ENCODE assay signal across 1 cellular context in the genomic region with DNA sequence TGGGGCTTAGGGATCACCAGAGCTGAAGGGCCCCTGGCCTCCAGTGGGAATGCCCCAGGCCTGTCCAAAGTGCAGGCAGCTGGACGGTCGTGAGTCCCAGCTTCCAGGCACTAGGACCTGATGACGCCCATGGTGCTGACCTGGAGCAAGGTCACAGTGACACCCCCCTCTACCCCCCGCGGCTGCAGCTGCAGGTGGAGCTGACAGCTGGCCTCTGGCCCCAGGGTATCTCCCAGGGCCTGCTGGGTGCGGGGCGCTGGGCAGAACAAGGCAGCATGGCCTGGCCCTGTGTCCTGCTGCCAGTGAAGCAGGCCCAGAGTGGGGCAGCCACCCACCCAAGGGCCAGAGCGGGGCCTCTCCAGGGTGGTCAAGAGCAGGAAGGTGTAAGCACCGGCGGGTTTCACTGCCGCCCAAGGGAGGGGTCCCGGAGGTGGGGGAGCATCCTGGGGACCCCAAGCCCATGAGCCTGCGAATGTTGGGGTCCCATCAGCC.
TF ChIP-seq lines count a peak whose summit lies in the region.

No MANE protein-coding gene starts in this region.

TF ChIP-seq in K562, 482 proteins besides CTCF, POLR2A, EP300 and RAD21 (continues in another document):
- TF ChIP-seq NR2C2 (CRISPR knock-in tag; IDR thresholded peaks at IDR 0.05) (no peak; the same call in 1 of the 2 replicates), NR2C2 (tag; IDR thresholded peaks at IDR 0.05) (peak; percentile 58), GATAD2A (IDR thresholded peaks at IDR 0.05) (no peak), CBFA2T2 (conservative IDR thresholded peaks at IDR 0.05) (peak; percentile 71), TRIM24 (IDR thresholded peaks at IDR 0.05) (no peak), JUND (IDR thresholded peaks at IDR 0.05; ENCODE audit: borderline replicate concordance, low read depth, low read length) (peak; percentile 7; the same call in 1 of the 2 replicates), JUND (tag; IDR thresholded peaks at IDR 0.05; ENCODE audit: borderline replicate concordance, low read depth, low read length) (no peak), PHB2 (IDR thresholded peaks at IDR 0.05; ENCODE audit: low read depth) (0 out of 2 replicates have a peak, but pooled peaks have one; percentile 8), PCBP2 (IDR thresholded peaks at IDR 0.05; ENCODE audit: low read depth, low read length, poor library complexity, severe bottlenecking) (no peak), SIX5 (IDR thresholded peaks at IDR 0.05; ENCODE audit: borderline replicate concordance in 1 of 2, insufficient read depth in 1 of 2, low read depth in 1 of 2, low read length in 2 of 2) (no peak), STAG1 (CRISPR knock-in tag; IDR thresholded peaks at IDR 0.05; ENCODE audit: borderline replicate concordance) (no peak), CREM (IDR thresholded peaks at IDR 0.05; ENCODE audit: low read depth) (peak; percentile 46; the same call in 1 of the 2 replicates), SP2 (IDR thresholded peaks at IDR 0.05; ENCODE audit: extremely low read depth, low read depth, low read length, poor library complexity, severe bottlenecking) (no peak), TAL1 (IDR thresholded peaks at IDR 0.05) (no peak), HDAC1 (IDR thresholded peaks at IDR 0.05) (peak in 1 of 2 experiments; percentile 45; a peak in 2 of 4 replicates), TEAD2 (tag; IDR thresholded peaks at IDR 0.05) (no peak), SIN3A (IDR thresholded peaks at IDR 0.05; ENCODE audit: borderline replicate concordance in 2 of 2, control insufficient read depth in 1 of 2, low read depth in 2 of 2, low read length in 2 of 2) (peak; percentile 20 to 35; a peak in 2 of 4 replicates), TBL1XR1 (IDR thresholded peaks at IDR 0.05; ENCODE audit: low read length in 2 of 2) (peak in 1 of 2 experiments; percentile 33; a peak in 1 of 4 replicates), KDM4B (IDR thresholded peaks at IDR 0.05; ENCODE audit: borderline replicate concordance in 2 of 2, low read depth in 1 of 2) (0 out of 4 replicates have a peak, but pooled peaks of 1 of the 2 experiments have one; percentile 13), PHF21A (IDR thresholded peaks at IDR 0.05; ENCODE audit: borderline replicate concordance, low read depth) (no peak), FOXK1 (CRISPR knock-in tag; IDR thresholded peaks at IDR 0.05; ENCODE audit: borderline replicate concordance) (no peak), HDAC2 (IDR thresholded peaks at IDR 0.05) (no peak), HDGF (IDR thresholded peaks at IDR 0.05) (peak; percentile 70; the same call in 1 of the 2 replicates), DACH1 (IDR thresholded peaks at IDR 0.05; ENCODE audit: partially characterized antibody) (peak; percentile 29), ZNF12 (CRISPR knock-in tag; IDR thresholded peaks at IDR 0.05) (no peak), ZNF175 (CRISPR knock-in tag; IDR thresholded peaks at IDR 0.05; ENCODE audit: low read depth) (no peak), CBFA2T3 (IDR thresholded peaks at IDR 0.05) (peak; percentile 75), TGIF2 (CRISPR knock-in tag; IDR thresholded peaks at IDR 0.05) (no peak), MYC (IDR thresholded peaks at IDR 0.05; ENCODE audit: low read depth, low read length) (no peak), MYC (CRISPR knock-in tag; IDR thresholded peaks at IDR 0.05; ENCODE audit: borderline replicate concordance, low read depth) (0 out of 2 replicates have a peak, but pooled peaks have one; percentile 36), ZNF431 (CRISPR knock-in tag; IDR thresholded peaks at IDR 0.05) (no peak), ZFP1 (CRISPR knock-in tag; IDR thresholded peaks at IDR 0.05) (no peak), FOSL1 (tag; conservative IDR thresholded peaks at IDR 0.05) (0 out of 2 replicates have a peak, but pooled peaks have one; percentile 5), POLR3A (IDR thresholded peaks at IDR 0.05; ENCODE audit: borderline replicate concordance, extremely low read depth, insufficient read depth, insufficient read length) (no peak), ZBTB7A (IDR thresholded peaks at IDR 0.05; ENCODE audit: borderline replicate concordance, control insufficient read depth, low read depth, low read length) (peak; percentile 82), NELFE (IDR thresholded peaks at IDR 0.05; ENCODE audit: insufficient read depth, insufficient read length) (no peak), MYNN (IDR thresholded peaks at IDR 0.05) (0 out of 2 replicates have a peak, but pooled peaks have one; percentile 28), MYNN (CRISPR knock-in tag; IDR thresholded peaks at IDR 0.05) (no peak), FOXJ3 (CRISPR knock-in tag; IDR thresholded peaks at IDR 0.05) (no peak), RAD51 (IDR thresholded peaks at IDR 0.05; ENCODE audit: borderline replicate concordance, low read depth) (no peak), ZNF324 (CRISPR knock-in tag; IDR thresholded peaks at IDR 0.05) (no peak), EP400 (IDR thresholded peaks at IDR 0.05) (no peak), POLR2AphosphoS5 (IDR thresholded peaks at IDR 0.05; ENCODE audit: control insufficient read depth, insufficient read depth, low read depth, low read length) (no peak), NR2C1 (IDR thresholded peaks at IDR 0.05) (no peak), NR2C1 (tag; IDR thresholded peaks at IDR 0.05) (peak; percentile 73), ZNF707 (CRISPR knock-in tag; conservative IDR thresholded peaks at IDR 0.05) (no peak), ZBTB17 (CRISPR knock-in tag; IDR thresholded peaks at IDR 0.05) (no peak), ESRRA (IDR thresholded peaks at IDR 0.05; ENCODE audit: borderline replicate concordance, low read depth) (peak; percentile 79), PHF8 (IDR thresholded peaks at IDR 0.05; ENCODE audit: borderline replicate concordance, low read length) (no peak)
- TF ChIP-seq, protein P1, sequence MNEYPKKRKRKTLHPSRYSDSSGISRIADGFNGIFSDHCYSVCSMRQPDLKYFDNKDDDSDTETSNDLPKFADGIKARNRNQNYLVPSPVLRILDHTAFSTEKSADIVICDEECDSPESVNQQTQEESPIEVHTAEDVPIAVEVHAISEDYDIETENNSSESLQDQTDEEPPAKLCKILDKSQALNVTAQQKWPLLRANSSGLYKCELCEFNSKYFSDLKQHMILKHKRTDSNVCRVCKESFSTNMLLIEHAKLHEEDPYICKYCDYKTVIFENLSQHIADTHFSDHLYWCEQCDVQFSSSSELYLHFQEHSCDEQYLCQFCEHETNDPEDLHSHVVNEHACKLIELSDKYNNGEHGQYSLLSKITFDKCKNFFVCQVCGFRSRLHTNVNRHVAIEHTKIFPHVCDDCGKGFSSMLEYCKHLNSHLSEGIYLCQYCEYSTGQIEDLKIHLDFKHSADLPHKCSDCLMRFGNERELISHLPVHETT (CRISPR knock-in tag; conservative IDR thresholded peaks at IDR 0.05 in 1 of 2, IDR thresholded peaks at IDR 0.05 in 1 of 2): no peak
- TF ChIP-seq, protein P2, sequence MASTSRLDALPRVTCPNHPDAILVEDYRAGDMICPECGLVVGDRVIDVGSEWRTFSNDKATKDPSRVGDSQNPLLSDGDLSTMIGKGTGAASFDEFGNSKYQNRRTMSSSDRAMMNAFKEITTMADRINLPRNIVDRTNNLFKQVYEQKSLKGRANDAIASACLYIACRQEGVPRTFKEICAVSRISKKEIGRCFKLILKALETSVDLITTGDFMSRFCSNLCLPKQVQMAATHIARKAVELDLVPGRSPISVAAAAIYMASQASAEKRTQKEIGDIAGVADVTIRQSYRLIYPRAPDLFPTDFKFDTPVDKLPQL (IDR thresholded peaks at IDR 0.05; ENCODE audit: extremely low read depth, insufficient read length): no peak
- TF ChIP-seq, protein P3, sequence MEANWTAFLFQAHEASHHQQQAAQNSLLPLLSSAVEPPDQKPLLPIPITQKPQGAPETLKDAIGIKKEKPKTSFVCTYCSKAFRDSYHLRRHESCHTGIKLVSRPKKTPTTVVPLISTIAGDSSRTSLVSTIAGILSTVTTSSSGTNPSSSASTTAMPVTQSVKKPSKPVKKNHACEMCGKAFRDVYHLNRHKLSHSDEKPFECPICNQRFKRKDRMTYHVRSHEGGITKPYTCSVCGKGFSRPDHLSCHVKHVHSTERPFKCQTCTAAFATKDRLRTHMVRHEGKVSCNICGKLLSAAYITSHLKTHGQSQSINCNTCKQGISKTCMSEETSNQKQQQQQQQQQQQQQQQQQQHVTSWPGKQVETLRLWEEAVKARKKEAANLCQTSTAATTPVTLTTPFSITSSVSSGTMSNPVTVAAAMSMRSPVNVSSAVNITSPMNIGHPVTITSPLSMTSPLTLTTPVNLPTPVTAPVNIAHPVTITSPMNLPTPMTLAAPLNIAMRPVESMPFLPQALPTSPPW (CRISPR knock-in tag; IDR thresholded peaks at IDR 0.05): peak; percentile 71
- TF ChIP-seq, protein P4, sequence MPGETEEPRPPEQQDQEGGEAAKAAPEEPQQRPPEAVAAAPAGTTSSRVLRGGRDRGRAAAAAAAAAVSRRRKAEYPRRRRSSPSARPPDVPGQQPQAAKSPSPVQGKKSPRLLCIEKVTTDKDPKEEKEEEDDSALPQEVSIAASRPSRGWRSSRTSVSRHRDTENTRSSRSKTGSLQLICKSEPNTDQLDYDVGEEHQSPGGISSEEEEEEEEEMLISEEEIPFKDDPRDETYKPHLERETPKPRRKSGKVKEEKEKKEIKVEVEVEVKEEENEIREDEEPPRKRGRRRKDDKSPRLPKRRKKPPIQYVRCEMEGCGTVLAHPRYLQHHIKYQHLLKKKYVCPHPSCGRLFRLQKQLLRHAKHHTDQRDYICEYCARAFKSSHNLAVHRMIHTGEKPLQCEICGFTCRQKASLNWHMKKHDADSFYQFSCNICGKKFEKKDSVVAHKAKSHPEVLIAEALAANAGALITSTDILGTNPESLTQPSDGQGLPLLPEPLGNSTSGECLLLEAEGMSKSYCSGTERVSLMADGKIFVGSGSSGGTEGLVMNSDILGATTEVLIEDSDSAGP (CRISPR knock-in tag; IDR thresholded peaks at IDR 0.05): no peak
- TF ChIP-seq, protein P5, sequence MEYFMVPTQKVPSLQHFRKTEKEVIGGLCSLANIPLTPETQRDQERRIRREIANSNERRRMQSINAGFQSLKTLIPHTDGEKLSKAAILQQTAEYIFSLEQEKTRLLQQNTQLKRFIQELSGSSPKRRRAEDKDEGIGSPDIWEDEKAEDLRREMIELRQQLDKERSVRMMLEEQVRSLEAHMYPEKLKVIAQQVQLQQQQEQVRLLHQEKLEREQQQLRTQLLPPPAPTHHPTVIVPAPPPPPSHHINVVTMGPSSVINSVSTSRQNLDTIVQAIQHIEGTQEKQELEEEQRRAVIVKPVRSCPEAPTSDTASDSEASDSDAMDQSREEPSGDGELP (CRISPR knock-in tag; IDR thresholded peaks at IDR 0.05; ENCODE audit: borderline replicate concordance): peak; percentile 87
- TF ChIP-seq, protein P6, sequence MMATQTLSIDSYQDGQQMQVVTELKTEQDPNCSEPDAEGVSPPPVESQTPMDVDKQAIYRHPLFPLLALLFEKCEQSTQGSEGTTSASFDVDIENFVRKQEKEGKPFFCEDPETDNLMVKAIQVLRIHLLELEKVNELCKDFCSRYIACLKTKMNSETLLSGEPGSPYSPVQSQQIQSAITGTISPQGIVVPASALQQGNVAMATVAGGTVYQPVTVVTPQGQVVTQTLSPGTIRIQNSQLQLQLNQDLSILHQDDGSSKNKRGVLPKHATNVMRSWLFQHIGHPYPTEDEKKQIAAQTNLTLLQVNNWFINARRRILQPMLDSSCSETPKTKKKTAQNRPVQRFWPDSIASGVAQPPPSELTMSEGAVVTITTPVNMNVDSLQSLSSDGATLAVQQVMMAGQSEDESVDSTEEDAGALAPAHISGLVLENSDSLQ (IDR thresholded peaks at IDR 0.05): peak; percentile 36; the same call in 1 of the 2 replicates
- TF ChIP-seq, protein P7, sequence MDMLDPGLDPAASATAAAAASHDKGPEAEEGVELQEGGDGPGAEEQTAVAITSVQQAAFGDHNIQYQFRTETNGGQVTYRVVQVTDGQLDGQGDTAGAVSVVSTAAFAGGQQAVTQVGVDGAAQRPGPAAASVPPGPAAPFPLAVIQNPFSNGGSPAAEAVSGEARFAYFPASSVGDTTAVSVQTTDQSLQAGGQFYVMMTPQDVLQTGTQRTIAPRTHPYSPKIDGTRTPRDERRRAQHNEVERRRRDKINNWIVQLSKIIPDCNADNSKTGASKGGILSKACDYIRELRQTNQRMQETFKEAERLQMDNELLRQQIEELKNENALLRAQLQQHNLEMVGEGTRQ (CRISPR knock-in tag; IDR thresholded peaks at IDR 0.05): no peak
- TF ChIP-seq, protein P8, sequence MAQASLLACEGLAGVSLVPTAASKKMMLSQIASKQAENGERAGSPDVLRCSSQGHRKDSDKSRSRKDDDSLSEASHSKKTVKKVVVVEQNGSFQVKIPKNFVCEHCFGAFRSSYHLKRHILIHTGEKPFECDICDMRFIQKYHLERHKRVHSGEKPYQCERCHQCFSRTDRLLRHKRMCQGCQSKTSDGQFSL (CRISPR knock-in tag; IDR thresholded peaks at IDR 0.05): no peak
- TF ChIP-seq, protein P8 (tag; IDR thresholded peaks at IDR 0.05): peak in 1 of 2 experiments; percentile 58; a peak in 1 of 4 replicates
- TF ChIP-seq, protein P9, sequence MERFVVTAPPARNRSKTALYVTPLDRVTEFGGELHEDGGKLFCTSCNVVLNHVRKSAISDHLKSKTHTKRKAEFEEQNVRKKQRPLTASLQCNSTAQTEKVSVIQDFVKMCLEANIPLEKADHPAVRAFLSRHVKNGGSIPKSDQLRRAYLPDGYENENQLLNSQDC (CRISPR knock-in tag; IDR thresholded peaks at IDR 0.05): no peak
- TF ChIP-seq, protein P10, sequence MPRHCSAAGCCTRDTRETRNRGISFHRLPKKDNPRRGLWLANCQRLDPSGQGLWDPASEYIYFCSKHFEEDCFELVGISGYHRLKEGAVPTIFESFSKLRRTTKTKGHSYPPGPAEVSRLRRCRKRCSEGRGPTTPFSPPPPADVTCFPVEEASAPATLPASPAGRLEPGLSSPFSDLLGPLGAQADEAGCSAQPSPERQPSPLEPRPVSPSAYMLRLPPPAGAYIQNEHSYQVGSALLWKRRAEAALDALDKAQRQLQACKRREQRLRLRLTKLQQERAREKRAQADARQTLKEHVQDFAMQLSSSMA (CRISPR knock-in tag; IDR thresholded peaks at IDR 0.05): 0 out of 2 replicates have a peak, but pooled peaks have one; percentile 34
- TF ChIP-seq, protein P11, sequence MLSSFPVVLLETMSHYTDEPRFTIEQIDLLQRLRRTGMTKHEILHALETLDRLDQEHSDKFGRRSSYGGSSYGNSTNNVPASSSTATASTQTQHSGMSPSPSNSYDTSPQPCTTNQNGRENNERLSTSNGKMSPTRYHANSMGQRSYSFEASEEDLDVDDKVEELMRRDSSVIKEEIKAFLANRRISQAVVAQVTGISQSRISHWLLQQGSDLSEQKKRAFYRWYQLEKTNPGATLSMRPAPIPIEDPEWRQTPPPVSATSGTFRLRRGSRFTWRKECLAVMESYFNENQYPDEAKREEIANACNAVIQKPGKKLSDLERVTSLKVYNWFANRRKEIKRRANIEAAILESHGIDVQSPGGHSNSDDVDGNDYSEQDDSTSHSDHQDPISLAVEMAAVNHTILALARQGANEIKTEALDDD (IDR thresholded peaks at IDR 0.05): no peak
